In genomic region chr6:7087066-7087465, GRCh38 we compare ENCODE assay signal across 8 cellular contexts. TPM values are rescaled to one million over a fixed set of nuclear protein-coding genes. Genes with fewer than 3 reads are reported as not detected.
DNase-seq lines count a peak whose midpoint lies in the region; TF ChIP-seq lines count a peak whose summit lies in the region.

No MANE protein-coding gene starts in this region.

- peak; percentile 22 for TF ChIP-seq CTCF in astrocyte of the cerebellum (IDR thresholded peaks at IDR 0.05; ENCODE audit: low read depth, low read length, missing control alignments)

- peak overlapping the region; percentile 17 for H3K4me3 ChIP-seq in astrocyte of the cerebellum (ENCODE audit: low read depth, low read length)

- in situ Hi-C loops in astrocyte of the cerebellum (cut with HindIII; ENCODE audit: low sequenced_read_pairs) = no loop called here

- DNase-seq in GF-D8 (lab: John Stamatoyannopoulos, UW) = peak; percentile 28
- peak; percentile 6 for DNase-seq in HT-29 (ENCODE audit: low spot score)
- no peak for DNase-seq in astrocyte of the cerebellum (ENCODE audit: low read depth)
- peak; percentile 28 to 30 for DNase-seq in lung microvascular endothelial cell (ENCODE audit: low read depth in 2 of 2)
- DNase-seq in kidney tubule cell (ENCODE audit: low spot score) = no peak
- no peak for DNase-seq in NCI-H345 (lab: John Stamatoyannopoulos, UW)
- no peak for DNase-seq in stimulated activated CD4-positive, alpha-beta T cell treated with anti-CD3 and anti-CD28 coated beads, Interleukin-2, amount 100 ng/mL, for 48 hours
- DNase-seq in NK-92 treated with Interleukin-12 subunit alpha and Interleukin-12 subunit beta, amount 100 ng/mL, for 24 hours (lab: John Stamatoyannopoulos, UW) = no peak

RNA-seq across cellular contexts. Expression of gene RREB1, which starts 20.7 kb away (rescaled TPM):
- 21.6 and 23.9 TPM in 2 replicates for total RNA-seq in HT-29 (2014; rRNA removed; shearing (Covaris generic))
- total RNA-seq in lung microvascular endothelial cell = 10.2 and 17.5 TPM in 2 replicates

Comparison
In these comparisons a context has a peak if more than half of its experiments do, and no peak if none do; other contexts are left out.
1. DNase-seq: peak in GF-D8 (single experiment), HT-29 (single experiment) and lung microvascular endothelial cell (2 of 2); none in astrocyte of the cerebellum (single experiment), kidney tubule cell (single experiment), NCI-H345 (single experiment), stimulated activated CD4-positive, alpha-beta T cell treated with anti-CD3 and anti-CD28 coated beads, Interleukin-2, amount 100 ng/mL, for 48 hours (0 of 2) and NK-92 treated with Interleukin-12 subunit alpha and Interleukin-12 subunit beta, amount 100 ng/mL, for 24 hours (single experiment).